In the genomic region with DNA sequence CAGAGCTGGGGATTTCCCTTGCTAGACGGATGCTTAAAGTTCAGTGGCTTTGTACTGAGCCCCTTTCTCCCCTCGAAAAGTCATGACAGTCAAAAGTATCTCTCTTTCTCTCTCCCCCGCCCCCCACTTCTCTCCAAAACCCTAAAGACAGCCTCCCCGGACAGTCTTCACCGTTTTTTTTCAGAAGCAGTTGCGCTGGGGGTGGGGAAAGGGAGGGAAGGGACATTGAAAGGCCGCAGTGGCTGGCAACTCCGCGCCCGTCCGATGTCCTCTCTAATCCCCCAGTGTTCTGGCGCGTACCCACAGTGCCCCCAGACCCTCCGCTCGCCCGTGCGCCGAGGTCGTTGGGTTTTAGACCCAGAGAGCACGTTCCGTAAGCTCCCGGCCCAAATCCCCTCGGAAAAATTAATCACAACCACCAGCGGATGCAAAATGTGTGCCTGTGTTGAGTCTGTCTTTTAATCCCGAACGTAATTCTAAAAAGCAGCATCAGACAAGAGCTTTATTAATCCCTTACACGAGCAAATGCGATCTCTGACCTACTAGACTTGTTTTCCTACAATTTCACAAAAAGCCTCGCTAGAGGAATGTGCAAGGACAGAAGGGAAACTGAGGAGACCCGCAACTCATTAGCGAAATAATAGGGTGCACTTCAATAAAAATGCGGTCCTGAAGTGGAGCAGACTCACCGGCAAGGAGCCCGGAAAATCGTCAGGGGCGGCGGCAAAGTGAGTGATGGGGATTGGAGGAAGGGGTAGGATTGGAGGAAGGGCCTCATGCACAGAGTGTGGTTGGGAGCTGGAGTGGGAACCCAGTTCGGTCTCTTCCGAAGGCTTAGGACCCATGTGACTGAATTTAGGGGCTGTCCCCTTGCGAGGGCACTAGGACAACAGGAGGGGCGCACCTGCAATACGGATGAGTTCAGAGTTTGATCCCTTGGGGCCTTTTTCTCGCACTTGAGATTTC, we compare ENCODE assay signal across 8 cellular contexts. TPM values are rescaled to one million over a fixed set of nuclear protein-coding genes. Genes with fewer than 3 reads are reported as not detected.
DNase-seq lines count a peak whose midpoint lies in the region; ATAC-seq and TF ChIP-seq lines count a peak whose summit lies in the region.

No MANE protein-coding gene starts in this region.

- no peak overlapping the region for H2BK15ac ChIP-seq in neuronal stem cell (ENCODE audit: low read length)

- no peak overlapping the region for H4K8ac ChIP-seq in neuronal stem cell (ENCODE audit: low read depth, low read length)

- no peak for TF ChIP-seq POLR2A in Peyer's patch (IDR thresholded peaks at IDR 0.05)

- H3K18ac ChIP-seq in neuronal stem cell (ENCODE audit: low read length) = peak overlapping the region; percentile 27

- H3K9me3 ChIP-seq in Peyer's patch (no peaks in the 10 kb centered on the region), neuronal stem cell (replicated peaks in 1 of 2; ENCODE audit: control insufficient read depth in 2 of 2, insufficient read depth in 1 of 2, low read depth in 1 of 2, low read length in 2 of 2) (peaks cover 2 to 6% of the 10 kb centered on the region in 2 donors)

- no peak overlapping the region for H4K91ac ChIP-seq in neuronal stem cell (ENCODE audit: low read depth, low read length, poor library complexity)

- H3K4ac ChIP-seq in neuronal stem cell (ENCODE audit: low read length) = no peak overlapping the region

- H3K36me3 ChIP-seq in Peyer's patch = no peaks in the 10 kb centered on the region
- no peaks in the 10 kb centered on the region for H3K36me3 ChIP-seq in neuronal stem cell (replicated peaks in 1 of 2; ENCODE audit: control insufficient read depth in 2 of 2, insufficient read depth in 2 of 2, low read length in 2 of 2)

- H3K4me2 ChIP-seq in neuronal stem cell (ENCODE audit: insufficient read depth, low read length, poor library complexity, severe bottlenecking) = peak overlapping the region; percentile 81

- peak overlapping the region; percentile 62 for H3K23ac ChIP-seq in neuronal stem cell (ENCODE audit: low read depth, low read length, poor library complexity)

- no peak overlapping the region for H2BK12ac ChIP-seq in neuronal stem cell (ENCODE audit: low read length)

- DNase-seq in NCI-H2171 treated with DMSO at 0.1 percent for 48 hours (lab: John Stamatoyannopoulos, UW) (peak; percentile 27), NCI-H2171 (lab: John Stamatoyannopoulos, UW) (no peak), Peyer's patch (peak in 2 of 3 donors; percentile 49 to 56), epithelial cell of esophagus (ENCODE audit: low read depth) (no peak), neuronal stem cell (ENCODE audit: low spot score) (no peak)
- no peak for DNase-seq in activated effector memory CD4-positive, alpha-beta T cell treated with anti-CD3 and anti-CD28 coated beads, Interleukin-2, amount 50 U/mL, for 16 hours

- peak overlapping the region; percentile 54 to 62 (median 61) for H3K4me3 ChIP-seq in Peyer's patch
- peak overlapping the region; percentile 67 for H3K4me3 ChIP-seq in epithelial cell of esophagus (ENCODE audit: low read length)
- peak overlapping the region; percentile 20 to 43 for H3K4me3 ChIP-seq in neuronal stem cell (ENCODE audit: low read length in 2 of 2)

- no peaks in the 10 kb centered on the region for H3K79me1 ChIP-seq in neuronal stem cell (ENCODE audit: low read depth, low read length)

- TF ChIP-seq CTCF in Peyer's patch (IDR thresholded peaks at IDR 0.05) (no peak), epithelial cell of esophagus (IDR thresholded peaks at IDR 0.05; ENCODE audit: insufficient read depth, low read depth, low read length, missing control alignments) (no peak)

- no peak overlapping the region for H3K9ac ChIP-seq in neuronal stem cell (ENCODE audit: low read depth, low read length, poor library complexity)

- no peak for ATAC-seq in GM21717 (IDR thresholded peaks at IDR 0.05; ENCODE audit: unreplicated experiment)
- no peak for ATAC-seq in activated CD4-positive, CD25-positive, alpha-beta regulatory T cell treated with anti-CD3 and anti-CD28 coated beads, Interleukin-2, amount 50 U/mL, for 24 hours

- H2AFZ ChIP-seq in neuronal stem cell (ENCODE audit: low read length) = peak overlapping the region; percentile 97

- no peak overlapping the region for H2BK5ac ChIP-seq in neuronal stem cell (ENCODE audit: low read length)

- H3K14ac ChIP-seq in neuronal stem cell (ENCODE audit: low read length) = no peak overlapping the region

- H3K27me3 ChIP-seq in Peyer's patch (peaks cover 0 to 4% of the 10 kb centered on the region in 2 donors), neuronal stem cell (ENCODE audit: control insufficient read depth in 3 of 3, insufficient read depth in 3 of 3, low read depth in 1 of 3, low read length in 3 of 3) (peaks cover 39 to 82% (median 79%) of the 10 kb centered on the region in 3 experiments)

- H3K27ac ChIP-seq in Peyer's patch (peak overlapping the region; percentile 66 to 78 (median 74)), neuronal stem cell (replicated peaks; ENCODE audit: low read length) (no peak overlapping the region)

- H2BK120ac ChIP-seq in neuronal stem cell (ENCODE audit: low read depth, low read length) = no peak overlapping the region

- no CpG with 5 or more reads among the region's 43 CpGs for WGBS in neuronal stem cell (ENCODE audit: extremely low coverage in 2 of 2, insufficient read length in 2 of 2, insufficient replicate concordance in 1 of 2), 2 donors

- H3K4me1 ChIP-seq in Peyer's patch (peaks cover 0 to 7% (median 5%) of the 10 kb centered on the region in 4 donors), neuronal stem cell (ENCODE audit: control insufficient read depth in 2 of 2, insufficient read depth in 1 of 2, low read depth in 1 of 2, low read length in 2 of 2) (peaks cover 5 to 9% of the 10 kb centered on the region in 2 donors)

- H2AK5ac ChIP-seq in neuronal stem cell (ENCODE audit: low read depth, low read length) = no peak overlapping the region

RNA-seq across cellular contexts. Expression of gene PRDM8, which starts 12.2 kb away (rescaled TPM):
- total RNA-seq in Peyer's patch = 1 to 10 TPM in 2 of 4 donors, under 1 TPM in 2; 0.35 to 5.8 (median 3.3) TPM
- 0.08 TPM for polyA plus RNA-seq in neuronal stem cell (2013, experiment 1 of 2)
- 0.07 TPM for polyA plus RNA-seq in neuronal stem cell (2013, experiment 2 of 2)

Comparison
In these comparisons a context has a peak if more than half of its experiments do, and no peak if none do; other contexts are left out.
1. DNase-seq: peak in NCI-H2171 treated with DMSO at 0.1 percent for 48 hours (single experiment) and Peyer's patch (2 of 3); none in NCI-H2171 (single experiment), epithelial cell of esophagus (single experiment), neuronal stem cell (single experiment) and activated effector memory CD4-positive, alpha-beta T cell treated with anti-CD3 and anti-CD28 coated beads, Interleukin-2, amount 50 U/mL, for 16 hours (single experiment).
2. Peak in every context shown above with its lines, with median percentiles within 50 percentile points of each other: H3K4me3 ChIP-seq.